ENCODE assay signal across 8 cellular contexts in the genomic region with DNA sequence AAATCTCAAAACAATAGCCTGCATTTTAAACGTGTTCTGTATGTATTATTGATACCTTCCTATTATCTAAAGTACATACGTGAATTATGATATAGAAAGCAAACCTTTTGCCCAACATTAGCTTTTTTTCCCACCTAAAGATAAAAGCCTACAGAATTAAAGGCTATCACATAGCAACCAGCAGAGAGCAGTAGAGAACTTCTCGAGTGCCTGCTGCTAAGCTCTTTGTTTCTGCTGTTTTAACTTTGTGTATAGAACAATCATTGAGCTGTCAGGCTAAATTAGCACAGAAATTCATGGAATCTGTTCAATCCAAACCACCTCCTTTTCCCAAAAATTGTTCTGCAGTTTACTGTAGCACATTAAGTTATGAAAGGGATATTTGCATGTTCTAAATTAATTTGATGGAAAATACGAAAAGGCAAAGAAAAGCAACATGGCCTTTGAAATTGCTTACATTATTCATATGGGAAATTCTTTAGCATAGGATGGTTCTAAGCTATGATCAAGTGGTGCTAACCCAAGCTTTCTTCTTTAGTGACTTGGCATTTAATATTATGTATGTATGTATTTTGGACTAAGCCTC.
DNase-seq lines count a peak whose midpoint lies in the region; ATAC-seq and TF ChIP-seq lines count a peak whose summit lies in the region.

No MANE protein-coding gene starts in this region.

- H3K4me3 ChIP-seq in AG04449 (ENCODE audit: low read depth, low read length) (no peak overlapping the region), NB4 (ENCODE audit: low read depth, low read length) (no peak overlapping the region), body of pancreas (no peak overlapping the region)

- H3K36me3 Mint-ChIP-seq in activated naive CD4-positive, alpha-beta T cell treated with anti-CD3 and anti-CD28 coated beads, Interleukin-2, amount 50 U/mL, for 72 hours = peaks cover 5 to 6% of the 10 kb centered on the region in 2 donors
- H3K36me3 Mint-ChIP-seq in activated T-helper 1 cell treated with anti-CD3 and anti-CD28 coated beads, Interleukin-12 subunit alpha, Interleukin-12 subunit beta, Interleukin-2, Interleukin-4 antibody, amounts not matched to agents 30 ng/mL and 10 ng/mL and 1 ng/mL, durations not matched to agents 14 hours and 24 hours and 36 hours (ENCODE audit: low read depth) = no peaks in the 10 kb centered on the region

- no peak overlapping the region for H3K27ac Mint-ChIP-seq in activated naive CD4-positive, alpha-beta T cell treated with anti-CD3 and anti-CD28 coated beads, Interleukin-2, amount 50 U/mL, for 72 hours
- no peak overlapping the region for H3K27ac Mint-ChIP-seq in activated T-helper 1 cell treated with anti-CD3 and anti-CD28 coated beads, Interleukin-12 subunit alpha, Interleukin-12 subunit beta, Interleukin-2, Interleukin-4 antibody, amounts not matched to agents 30 ng/mL and 10 ng/mL and 1 ng/mL, durations not matched to agents 14 hours and 24 hours and 36 hours

- ATAC-seq in body of pancreas (peak; percentile 50), GM19035 (IDR thresholded peaks at IDR 0.05; ENCODE audit: unreplicated experiment) (no peak)
- no peak for ATAC-seq in activated naive CD4-positive, alpha-beta T cell treated with anti-CD3 and anti-CD28 coated beads, Interleukin-2, amount 50 U/mL, for 72 hours

- H3K9me3 ChIP-seq in body of pancreas = no peaks in the 10 kb centered on the region

- intact Hi-C loops in body of pancreas (cut with DNase I) = loop anchor here (10.0 kb wide), 1 partner anchor 1692 kb away; no protein-coding TSS in a partner anchor
- intact Hi-C loops in activated T-helper 1 cell treated with anti-CD3 and anti-CD28 coated beads, Interleukin-12 subunit alpha, Interleukin-12 subunit beta, Interleukin-2, Interleukin-4 antibody, amounts not matched to agents 30 ng/mL and 10 ng/mL and 1 ng/mL, durations not matched to agents 14 hours and 24 hours and 36 hours (cut with micrococcal nuclease) = no loop called here

- no peaks in the 10 kb centered on the region for H3K36me3 ChIP-seq in body of pancreas (replicated peaks in 1 of 2; ENCODE audit: insufficient read depth in 1 of 2, low read depth in 2 of 2)

- H3K27me3 ChIP-seq in body of pancreas = no peaks in the 10 kb centered on the region

- TF ChIP-seq POLR2A in NB4 (IDR thresholded peaks at IDR 0.05; ENCODE audit: extremely low read depth, insufficient read length) (no peak), body of pancreas (IDR thresholded peaks at IDR 0.05) (no peak)

- no peaks in the 10 kb centered on the region for H3K4me1 Mint-ChIP-seq in activated T-helper 1 cell treated with anti-CD3 and anti-CD28 coated beads, Interleukin-12 subunit alpha, Interleukin-12 subunit beta, Interleukin-2, Interleukin-4 antibody, amounts not matched to agents 30 ng/mL and 10 ng/mL and 1 ng/mL, durations not matched to agents 14 hours and 24 hours and 36 hours (ENCODE audit: low read depth)

- TF ChIP-seq CTCF in AG04449 (IDR thresholded peaks at IDR 0.05; ENCODE audit: insufficient read depth, low read length, missing control alignments) = peak; percentile 48
- peak; percentile 55 for TF ChIP-seq CTCF in GM12872 (IDR thresholded peaks at IDR 0.05; ENCODE audit: insufficient read depth, low read depth, low read length)
- TF ChIP-seq CTCF in NB4 (IDR thresholded peaks at IDR 0.05; ENCODE audit: low read depth, low read length) = peak; percentile 36
- peak; percentile 35 to 64 (median 58) for TF ChIP-seq CTCF in body of pancreas (IDR thresholded peaks at IDR 0.05)

- POLR2A ChIA-PET in AG04449 (lab: Yijun Ruan, JAX) = no interaction called here

- CTCF ChIA-PET in AG04449 (lab: Yijun Ruan, JAX) = interaction anchor here (0.7 to 1.9 kb wide), 12 partner anchors 11 to 1927 kb away, joined by 3 to 19 read pairs (median 5); no protein-coding TSS in a partner anchor

- H3K9me3 Mint-ChIP-seq in activated naive CD4-positive, alpha-beta T cell treated with anti-CD3 and anti-CD28 coated beads, Interleukin-2, amount 50 U/mL, for 72 hours = peaks cover 10 to 14% of the 10 kb centered on the region in 2 donors
- H3K9me3 Mint-ChIP-seq in activated T-helper 1 cell treated with anti-CD3 and anti-CD28 coated beads, Interleukin-12 subunit alpha, Interleukin-12 subunit beta, Interleukin-2, Interleukin-4 antibody, amounts not matched to agents 30 ng/mL and 10 ng/mL and 1 ng/mL, durations not matched to agents 14 hours and 24 hours and 36 hours = no peaks in the 10 kb centered on the region

- no peak overlapping the region for H3K27ac ChIP-seq in body of pancreas

- DNase-seq in AG04449 (ENCODE audit: low read depth, low spot score) (no peak), NB4 (ENCODE audit: low read depth) (peak; percentile 37), body of pancreas (peak in 1 of 4 donors; percentile 12), medulla oblongata (ENCODE audit: extremely low spot score) (peak; percentile 57)
- no peak for DNase-seq in activated naive CD4-positive, alpha-beta T cell treated with anti-CD3 and anti-CD28 coated beads, Interleukin-2, amount 50 U/mL, for 72 hours (ENCODE audit: low spot score in 2 of 2)
- no peak for DNase-seq in activated T-helper 1 cell treated with anti-CD3 and anti-CD28 coated beads, Interleukin-12 subunit alpha, Interleukin-12 subunit beta, Interleukin-2, Interleukin-4 antibody, amounts not matched to agents 30 ng/mL and 10 ng/mL and 1 ng/mL, durations not matched to agents 14 hours and 24 hours and 36 hours (ENCODE audit: low spot score)

- peaks cover 5% of the 10 kb centered on the region for H3K27me3 Mint-ChIP-seq in activated T-helper 1 cell treated with anti-CD3 and anti-CD28 coated beads, Interleukin-12 subunit alpha, Interleukin-12 subunit beta, Interleukin-2, Interleukin-4 antibody, amounts not matched to agents 30 ng/mL and 10 ng/mL and 1 ng/mL, durations not matched to agents 14 hours and 24 hours and 36 hours (ENCODE audit: insufficient read depth)

- WGBS in body of pancreas, 2 donors = 23 to 25% methylated on average over 4 of the region's 4 CpGs

- H3K4me1 ChIP-seq in body of pancreas = no peaks in the 10 kb centered on the region

- H3K4me3 Mint-ChIP-seq in activated T-helper 1 cell treated with anti-CD3 and anti-CD28 coated beads, Interleukin-12 subunit alpha, Interleukin-12 subunit beta, Interleukin-2, Interleukin-4 antibody, amounts not matched to agents 30 ng/mL and 10 ng/mL and 1 ng/mL, durations not matched to agents 14 hours and 24 hours and 36 hours = no peak overlapping the region

Comparison
In these comparisons a context has a peak if more than half of its experiments do, and no peak if none do; other contexts are left out.
1. DNase-seq: peak in NB4 (single experiment) and medulla oblongata (single experiment); none in AG04449 (single experiment), activated naive CD4-positive, alpha-beta T cell treated with anti-CD3 and anti-CD28 coated beads, Interleukin-2, amount 50 U/mL, for 72 hours (0 of 2) and activated T-helper 1 cell treated with anti-CD3 and anti-CD28 coated beads, Interleukin-12 subunit alpha, Interleukin-12 subunit beta, Interleukin-2, Interleukin-4 antibody, amounts not matched to agents 30 ng/mL and 10 ng/mL and 1 ng/mL, durations not matched to agents 14 hours and 24 hours and 36 hours (single experiment).
2. Peak in every context shown above with its lines, with median percentiles within 50 percentile points of each other: CTCF ChIP-seq.